Comparison of ENCODE assay signal across 10 cellular contexts in the genomic region with DNA sequence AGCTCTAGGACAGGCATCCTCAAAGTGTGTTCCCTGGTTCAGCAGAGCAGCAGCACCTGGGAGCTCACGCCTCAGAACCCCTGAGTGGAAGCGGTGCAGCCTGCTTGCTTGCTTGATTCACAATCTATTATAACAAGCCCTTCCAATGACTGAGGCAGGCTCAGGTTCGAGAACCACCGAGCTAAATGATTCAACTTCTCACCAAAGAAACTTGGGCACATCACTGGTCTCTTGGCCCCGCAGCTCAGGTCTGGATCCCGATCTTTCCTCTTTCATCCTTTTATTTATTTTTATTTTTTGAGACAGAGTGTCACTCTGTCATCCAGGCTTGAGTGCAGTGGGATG. TPM values are rescaled to one million over a fixed set of nuclear protein-coding genes. Genes with fewer than 3 reads are reported as not detected.
A peak's percentile ranks its signal among the peaks of the same experiment; 100 is the strongest.
DNase-seq lines count a peak whose midpoint lies in the region; ATAC-seq and TF ChIP-seq lines count a peak whose summit lies in the region.
"Had no signal": no experiment of that assay in that cellular context is flagged by ENCODE, and none has a peak within 500 bp of the region (broad histone marks: within the 10 kb centered on the region; RNA-seq: fewer than 3 reads in every experiment).

No MANE protein-coding gene starts in this region.

- peak overlapping the region; percentile 40 to 95 (median 75) for H3K27ac Mint-ChIP-seq in brain

- no peak overlapping the region for H3K9ac ChIP-seq in HCT116 (ENCODE audit: low read length)

- no peak for ATAC-seq in HCT116
- no peak for ATAC-seq in omental fat pad (ENCODE audit: low FRiP score)
- ATAC-seq in HG03280 (IDR thresholded peaks at IDR 0.05; ENCODE audit: unreplicated experiment), result no peak

- intact Hi-C loops in HCT116 (cut with micrococcal nuclease), result no loop called here

- TF ChIP-seq RAD21 in HCT116 (IDR thresholded peaks at IDR 0.05; ENCODE audit: low read depth), result no peak

- H3K27ac ChIP-seq in C4-2B (peak overlapping the region; percentile 5), HCT116 (ENCODE audit: low read depth, low read length) (no peak overlapping the region)

- H3K79me2 ChIP-seq in HCT116 (ENCODE audit: insufficient read depth, low read length), result no peaks in the 10 kb centered on the region

- peaks cover 3% of the 10 kb centered on the region for H4K20me1 ChIP-seq in HCT116 (ENCODE audit: insufficient read depth)

- H2AFZ ChIP-seq in HCT116 (ENCODE audit: low read depth, low read length, poor library complexity, severe bottlenecking), result no peak overlapping the region

- POLR2A ChIA-PET in HCT116 (lab: Charles Lee), result no interaction called here

- H3K4me1 ChIP-seq in HCT116 (ENCODE audit: control insufficient read depth in 1 of 2, insufficient read depth in 2 of 2, low read length in 2 of 2), result no peaks in the 10 kb centered on the region

- no peaks in the 10 kb centered on the region for H3K27me3 Mint-ChIP-seq in brain

- H3K36me3 Mint-ChIP-seq in brain, result peaks cover 14% of the 10 kb centered on the region

- no peak overlapping the region for H3K4me2 ChIP-seq in HCT116 (ENCODE audit: low read length)

- CTCF ChIA-PET in HCT116 (lab: Charles Lee), result interaction anchor here (1.1 to 1.3 kb wide), 2 partner anchors 12 to 305 kb away, joined by 3 read pairs; no protein-coding TSS in a partner anchor

- BruUV-seq in HCT116 (replicated peaks; lab: Mats Ljungman, UMichigan), result no TSS peak

- no peaks in the 10 kb centered on the region for H3K9me3 ChIP-seq in HCT116 (ENCODE audit: control insufficient read depth in 1 of 2, insufficient read depth in 1 of 2, low read depth in 1 of 2, low read length in 2 of 2)

- no peak for TF ChIP-seq CTCF in C4-2B (conservative IDR thresholded peaks at IDR 0.05)
- no peak for TF ChIP-seq CTCF in HCT116 (IDR thresholded peaks at IDR 0.05 in 2 of 3, conservative IDR thresholded peaks at IDR 0.05 in 1 of 3; ENCODE audit: borderline replicate concordance in 1 of 3, insufficient read depth in 1 of 3, low read depth in 2 of 3, low read length in 2 of 3)
- TF ChIP-seq CTCF in brain (conservative IDR thresholded peaks at IDR 0.05), result no peak
- no peak for TF ChIP-seq CTCF in omental fat pad (IDR thresholded peaks at IDR 0.05)

- DNase-seq in HCT116 (ENCODE audit: low read depth, low spot score), result no peak
- peak; percentile 13 for DNase-seq in omental fat pad (ENCODE audit: low spot score)
- no peak for DNase-seq in islet precursor cell
- DNase-seq in hypothalamus (lab: John Stamatoyannopoulos, UW), result no peak
- no peak for DNase-seq in OCI-M2 (lab: John Stamatoyannopoulos, UW; ENCODE audit: unreplicated experiment)
- DNase-seq: Kasumi-1 had no signal

- H3K4me3 ChIP-seq in HCT116 (replicated peaks in 1 of 2; ENCODE audit: low read depth in 1 of 2, low read length in 2 of 2), result no peak overlapping the region

- H3K36me3 ChIP-seq in HCT116 (ENCODE audit: control insufficient read depth in 1 of 2, insufficient read depth in 2 of 2, low read length in 2 of 2), result peaks cover 19 to 32% of the 10 kb centered on the region in 2 experiments; a peak in 3 of 4 replicates

- TF ChIP-seq POLR2A in HCT116 (IDR thresholded peaks at IDR 0.05; ENCODE audit: borderline replicate concordance, extremely low read depth, insufficient read depth, insufficient read length), result no peak

- H3K4me1 Mint-ChIP-seq in brain, result peaks cover 9% of the 10 kb centered on the region

- RAD21 ChIA-PET in HCT116 (lab: Charles Lee; ENCODE audit: low non-redundant PET in 1 of 2, low total read pairs in 2 of 2, uncharacterized antibody in 2 of 2, unreplicated experiment in 2 of 2), result interaction anchor here in 1 of 2 experiments (0.8 kb wide), 1 partner anchor 163 kb away, joined by 3 read pairs; no protein-coding TSS in a partner anchor

- no peak overlapping the region for H3K4me3 Mint-ChIP-seq in brain
- H3K4me3 Mint-ChIP-seq: T-helper 1 cell treated with Interleukin-12 subunit alpha and Interleukin-12 subunit beta and Interleukin-4 antibody, amounts not matched to agents 30 μg/mL and 1 μg/mL, for 36 hours had no signal

- H3K9me3 Mint-ChIP-seq in brain, result no peaks in the 10 kb centered on the region
- H3K9me3 Mint-ChIP-seq: T-helper 1 cell treated with Interleukin-12 subunit alpha and Interleukin-12 subunit beta and Interleukin-4 antibody, amounts not matched to agents 30 μg/mL and 1 μg/mL, for 36 hours had no signal

- no peaks in the 10 kb centered on the region for H3K27me3 ChIP-seq in HCT116 (ENCODE audit: insufficient read depth, low read length)

- no peaks in the 10 kb centered on the region for H3K9me2 ChIP-seq in HCT116 (ENCODE audit: insufficient read depth)

TF ChIP-seq in HCT116, 20 proteins besides CTCF, POLR2A, EP300 and RAD21:
- TF ChIP-seq EGR1 (IDR thresholded peaks at IDR 0.05; ENCODE audit: low read depth) (no peak), POLR2AphosphoS5 (IDR thresholded peaks at IDR 0.05; ENCODE audit: low read depth, low read length) (0 out of 2 replicates have a peak, but pooled peaks have one; percentile 15)

RNA-seq across cellular contexts. Expression of a gene that starts 24.5 kb away (rescaled TPM):
- 175 TPM for total RNA-seq in HCT116 (2021; ENCODE audit: unreplicated experiment)
- polyA plus RNA-seq in HCT116 (2012), result 66.9 and 80.7 TPM in 2 replicates
- 28.9 TPM for polyA plus RNA-seq in brain (ENCODE audit: insufficient read depth, low read depth, low replicate concordance)
- total RNA-seq in omental fat pad, result 100 to 1,000 TPM in 2 of 4 donors, 10 to 100 TPM in 2; 39.2 to 167 (median 95.0) TPM
